Comparison of ENCODE assay signal across 1 cellular context in genomic region chrX:29841750-29842149, GRCh38.
TF ChIP-seq lines count a peak whose summit lies in the region.

No MANE protein-coding gene starts in this region.

TF ChIP-seq in SK-N-SH, 30 proteins besides CTCF, POLR2A, EP300 and RAD21 (continued from another document):
- no peak for TF ChIP-seq ZBTB33 (IDR thresholded peaks at IDR 0.05; ENCODE audit: borderline replicate concordance, low read depth)
- no peak for TF ChIP-seq USF1 (IDR thresholded peaks at IDR 0.05; ENCODE audit: borderline replicate concordance, low read depth)
- no peak for TF ChIP-seq RCOR1 (IDR thresholded peaks at IDR 0.05; ENCODE audit: low read length)
- TF ChIP-seq NFIC (IDR thresholded peaks at IDR 0.05; ENCODE audit: borderline replicate concordance) = no peak
- no peak for TF ChIP-seq MEF2A (IDR thresholded peaks at IDR 0.05; ENCODE audit: borderline replicate concordance, low read depth)
- TF ChIP-seq MXI1 (IDR thresholded peaks at IDR 0.05; ENCODE audit: low read depth, low read length) = no peak
- no peak for TF ChIP-seq PBX3 (IDR thresholded peaks at IDR 0.05)
- no peak for TF ChIP-seq RFX5 (IDR thresholded peaks at IDR 0.05; ENCODE audit: low read length)
- no peak for TF ChIP-seq FOSL2 (IDR thresholded peaks at IDR 0.05; ENCODE audit: borderline replicate concordance, low read depth)
- no peak for TF ChIP-seq RXRA (IDR thresholded peaks at IDR 0.05; ENCODE audit: borderline replicate concordance, low read depth)
- no peak for TF ChIP-seq ELF1 (IDR thresholded peaks at IDR 0.05)
- no peak for TF ChIP-seq IRF3 (IDR thresholded peaks at IDR 0.05; ENCODE audit: low read depth, low read length)
- TF ChIP-seq EZH2phosphoT487 (IDR thresholded peaks at IDR 0.05; ENCODE audit: borderline replicate concordance, low read depth) = no peak
- TF ChIP-seq GATA2 (CRISPR knock-in tag; IDR thresholded peaks at IDR 0.05) = no peak
- no peak for TF ChIP-seq NRF1 (IDR thresholded peaks at IDR 0.05; ENCODE audit: low read depth, low read length)
- TF ChIP-seq GABPA (IDR thresholded peaks at IDR 0.05; ENCODE audit: low read depth) = no peak
- no peak for TF ChIP-seq MAX (IDR thresholded peaks at IDR 0.05; ENCODE audit: low read depth)
- TF ChIP-seq SMC3 (IDR thresholded peaks at IDR 0.05; ENCODE audit: low read depth, low read length) = no peak
